Comparison of ENCODE assay signal across 1 cellular context in the genomic region with DNA sequence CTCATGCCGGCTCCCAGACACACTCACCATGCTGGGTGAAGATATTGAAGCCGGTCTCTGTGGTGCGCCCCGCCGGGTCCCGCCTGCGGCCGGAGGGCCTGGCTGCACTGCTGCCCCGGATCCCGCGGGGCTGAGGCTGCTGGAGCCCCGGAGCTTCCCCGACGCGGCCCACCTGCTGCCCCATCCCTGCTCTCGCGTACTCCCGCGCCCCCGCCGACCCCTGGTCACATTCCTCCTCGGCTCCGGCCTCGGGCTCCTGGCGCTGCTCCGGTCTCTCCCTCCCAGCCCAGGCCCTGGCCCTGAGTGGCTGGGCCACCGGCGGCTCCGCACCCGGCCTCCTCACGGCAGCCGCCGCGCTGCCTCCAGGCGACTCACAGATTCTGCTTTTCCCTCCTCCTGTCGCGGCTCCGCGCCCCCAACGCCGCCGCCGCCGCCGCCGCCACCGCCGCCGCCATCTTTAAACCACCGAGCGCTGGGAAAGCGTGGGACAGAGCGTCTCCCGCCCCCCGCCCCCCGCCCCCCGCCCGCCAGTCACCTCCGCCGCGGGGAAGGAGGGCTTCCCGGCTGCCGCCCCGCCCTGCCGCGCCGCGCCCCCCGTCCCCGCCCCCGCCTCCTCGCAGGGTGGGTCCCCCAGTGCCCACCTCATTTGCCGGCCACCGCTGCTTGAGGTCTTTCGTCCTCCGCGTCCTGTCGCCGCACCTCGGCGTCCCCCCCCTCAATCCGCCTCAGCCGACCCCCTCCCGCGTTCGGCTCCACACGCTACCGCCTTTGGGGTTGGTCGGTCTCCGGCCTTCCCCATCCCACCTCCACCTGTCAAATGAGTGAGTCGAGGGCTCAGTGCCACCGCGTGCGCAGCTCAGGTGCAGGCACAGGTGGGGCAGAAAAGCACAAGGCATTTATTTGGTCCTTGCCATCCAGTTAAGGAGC.
A peak's percentile ranks its signal among the peaks of the same experiment; 100 is the strongest.
TF ChIP-seq lines count a peak whose summit lies in the region.

A gene (minus strand): TSS at position 464 of the 927 bp plus-strand sequence. CDS start 280 bp downstream, at position 184.

TF ChIP-seq in K562, 482 proteins besides CTCF, POLR2A, EP300 and RAD21 (continued from another document and continues in another):
- TF ChIP-seq THRAP3 (IDR thresholded peaks at IDR 0.05; ENCODE audit: borderline replicate concordance), result no peak
- TF ChIP-seq ELF1 (tag; IDR thresholded peaks at IDR 0.05), result no peak
- TF ChIP-seq MTA1 (IDR thresholded peaks at IDR 0.05; ENCODE audit: borderline replicate concordance), result 0 out of 2 replicates have a peak, but pooled peaks have one; percentile 38
- TF ChIP-seq SMARCE1 (IDR thresholded peaks at IDR 0.05), result no peak
- peak; percentile 41 for TF ChIP-seq PHF20 (IDR thresholded peaks at IDR 0.05; ENCODE audit: partially characterized antibody)
- no peak for TF ChIP-seq MCM3 (IDR thresholded peaks at IDR 0.05)
- no peak for TF ChIP-seq SOX6 (IDR thresholded peaks at IDR 0.05)
- TF ChIP-seq YY1 (IDR thresholded peaks at IDR 0.05; ENCODE audit: borderline replicate concordance in 1 of 3, control insufficient read depth in 1 of 3, extremely low read depth in 1 of 3, insufficient read depth in 3 of 3, insufficient read length in 1 of 3, insufficient replicate concordance in 2 of 3, low read depth in 1 of 3, low read length in 2 of 3), result peak in 2 of 3 experiments; percentile 80 to 85
- TF ChIP-seq MCM5 (IDR thresholded peaks at IDR 0.05; ENCODE audit: low read depth), result no peak
- TF ChIP-seq SRSF9 (IDR thresholded peaks at IDR 0.05; ENCODE audit: borderline replicate concordance, low read depth, low read length), result no peak
- no peak for TF ChIP-seq ZNF507 (tag; conservative IDR thresholded peaks at IDR 0.05)
- TF ChIP-seq KDM2B (CRISPR knock-in tag; IDR thresholded peaks at IDR 0.05), result no peak
- TF ChIP-seq HDAC1 (IDR thresholded peaks at IDR 0.05), result peak in 1 of 2 experiments; percentile 17; a peak in 2 of 4 replicates
- TF ChIP-seq FOXK2 (conservative IDR thresholded peaks at IDR 0.05 in 1 of 2, IDR thresholded peaks at IDR 0.05 in 1 of 2; ENCODE audit: low read depth in 2 of 2), result no peak
- no peak; the same call in 1 of the 2 replicates for TF ChIP-seq MBD2 (IDR thresholded peaks at IDR 0.05; ENCODE audit: borderline replicate concordance, low read depth)
- no peak for TF ChIP-seq CREB1 (IDR thresholded peaks at IDR 0.05)
- TF ChIP-seq CREB1 (CRISPR knock-in tag; IDR thresholded peaks at IDR 0.05), result no peak
- TF ChIP-seq, protein P1, sequence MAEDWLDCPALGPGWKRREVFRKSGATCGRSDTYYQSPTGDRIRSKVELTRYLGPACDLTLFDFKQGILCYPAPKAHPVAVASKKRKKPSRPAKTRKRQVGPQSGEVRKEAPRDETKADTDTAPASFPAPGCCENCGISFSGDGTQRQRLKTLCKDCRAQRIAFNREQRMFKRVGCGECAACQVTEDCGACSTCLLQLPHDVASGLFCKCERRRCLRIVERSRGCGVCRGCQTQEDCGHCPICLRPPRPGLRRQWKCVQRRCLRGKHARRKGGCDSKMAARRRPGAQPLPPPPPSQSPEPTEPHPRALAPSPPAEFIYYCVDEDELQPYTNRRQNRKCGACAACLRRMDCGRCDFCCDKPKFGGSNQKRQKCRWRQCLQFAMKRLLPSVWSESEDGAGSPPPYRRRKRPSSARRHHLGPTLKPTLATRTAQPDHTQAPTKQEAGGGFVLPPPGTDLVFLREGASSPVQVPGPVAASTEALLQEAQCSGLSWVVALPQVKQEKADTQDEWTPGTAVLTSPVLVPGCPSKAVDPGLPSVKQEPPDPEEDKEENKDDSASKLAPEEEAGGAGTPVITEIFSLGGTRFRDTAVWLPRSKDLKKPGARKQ (CRISPR knock-in tag; IDR thresholded peaks at IDR 0.05), result no peak
- TF ChIP-seq, protein P2, sequence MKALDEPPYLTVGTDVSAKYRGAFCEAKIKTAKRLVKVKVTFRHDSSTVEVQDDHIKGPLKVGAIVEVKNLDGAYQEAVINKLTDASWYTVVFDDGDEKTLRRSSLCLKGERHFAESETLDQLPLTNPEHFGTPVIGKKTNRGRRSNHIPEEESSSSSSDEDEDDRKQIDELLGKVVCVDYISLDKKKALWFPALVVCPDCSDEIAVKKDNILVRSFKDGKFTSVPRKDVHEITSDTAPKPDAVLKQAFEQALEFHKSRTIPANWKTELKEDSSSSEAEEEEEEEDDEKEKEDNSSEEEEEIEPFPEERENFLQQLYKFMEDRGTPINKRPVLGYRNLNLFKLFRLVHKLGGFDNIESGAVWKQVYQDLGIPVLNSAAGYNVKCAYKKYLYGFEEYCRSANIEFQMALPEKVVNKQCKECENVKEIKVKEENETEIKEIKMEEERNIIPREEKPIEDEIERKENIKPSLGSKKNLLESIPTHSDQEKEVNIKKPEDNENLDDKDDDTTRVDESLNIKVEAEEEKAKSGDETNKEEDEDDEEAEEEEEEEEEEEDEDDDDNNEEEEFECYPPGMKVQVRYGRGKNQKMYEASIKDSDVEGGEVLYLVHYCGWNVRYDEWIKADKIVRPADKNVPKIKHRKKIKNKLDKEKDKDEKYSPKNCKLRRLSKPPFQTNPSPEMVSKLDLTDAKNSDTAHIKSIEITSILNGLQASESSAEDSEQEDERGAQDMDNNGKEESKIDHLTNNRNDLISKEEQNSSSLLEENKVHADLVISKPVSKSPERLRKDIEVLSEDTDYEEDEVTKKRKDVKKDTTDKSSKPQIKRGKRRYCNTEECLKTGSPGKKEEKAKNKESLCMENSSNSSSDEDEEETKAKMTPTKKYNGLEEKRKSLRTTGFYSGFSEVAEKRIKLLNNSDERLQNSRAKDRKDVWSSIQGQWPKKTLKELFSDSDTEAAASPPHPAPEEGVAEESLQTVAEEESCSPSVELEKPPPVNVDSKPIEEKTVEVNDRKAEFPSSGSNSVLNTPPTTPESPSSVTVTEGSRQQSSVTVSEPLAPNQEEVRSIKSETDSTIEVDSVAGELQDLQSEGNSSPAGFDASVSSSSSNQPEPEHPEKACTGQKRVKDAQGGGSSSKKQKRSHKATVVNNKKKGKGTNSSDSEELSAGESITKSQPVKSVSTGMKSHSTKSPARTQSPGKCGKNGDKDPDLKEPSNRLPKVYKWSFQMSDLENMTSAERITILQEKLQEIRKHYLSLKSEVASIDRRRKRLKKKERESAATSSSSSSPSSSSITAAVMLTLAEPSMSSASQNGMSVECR (CRISPR knock-in tag; IDR thresholded peaks at IDR 0.05), result peak; percentile 67
- no peak for TF ChIP-seq BCOR (IDR thresholded peaks at IDR 0.05)
- no peak for TF ChIP-seq TFAM (CRISPR knock-in tag; conservative IDR thresholded peaks at IDR 0.05)
- peak; percentile 42; the same call in 1 of the 2 replicates for TF ChIP-seq GATAD2A (IDR thresholded peaks at IDR 0.05)
- TF ChIP-seq TAF15 (IDR thresholded peaks at IDR 0.05; ENCODE audit: low read depth, low read length), result no peak
- no peak for TF ChIP-seq ZNF668 (CRISPR knock-in tag; IDR thresholded peaks at IDR 0.05)
- no peak for TF ChIP-seq TSC22D4 (tag; IDR thresholded peaks at IDR 0.05)
- TF ChIP-seq ZNF75A (CRISPR knock-in tag; IDR thresholded peaks at IDR 0.05), result no peak
- TF ChIP-seq, protein P3, sequence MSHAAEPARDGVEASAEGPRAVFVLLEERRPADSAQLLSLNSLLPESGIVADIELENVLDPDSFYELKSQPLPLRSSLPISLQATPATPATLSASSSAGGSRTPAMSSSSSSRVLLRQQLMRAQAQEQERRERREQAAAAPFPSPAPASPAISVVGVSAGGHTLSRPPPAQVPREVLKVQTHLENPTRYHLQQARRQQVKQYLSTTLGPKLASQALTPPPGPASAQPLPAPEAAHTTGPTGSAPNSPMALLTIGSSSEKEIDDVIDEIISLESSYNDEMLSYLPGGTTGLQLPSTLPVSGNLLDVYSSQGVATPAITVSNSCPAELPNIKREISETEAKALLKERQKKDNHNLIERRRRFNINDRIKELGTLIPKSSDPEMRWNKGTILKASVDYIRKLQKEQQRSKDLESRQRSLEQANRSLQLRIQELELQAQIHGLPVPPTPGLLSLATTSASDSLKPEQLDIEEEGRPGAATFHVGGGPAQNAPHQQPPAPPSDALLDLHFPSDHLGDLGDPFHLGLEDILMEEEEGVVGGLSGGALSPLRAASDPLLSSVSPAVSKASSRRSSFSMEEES (CRISPR knock-in tag; IDR thresholded peaks at IDR 0.05), result no peak
- no peak for TF ChIP-seq TARDBP (IDR thresholded peaks at IDR 0.05)
- TF ChIP-seq, protein P4, sequence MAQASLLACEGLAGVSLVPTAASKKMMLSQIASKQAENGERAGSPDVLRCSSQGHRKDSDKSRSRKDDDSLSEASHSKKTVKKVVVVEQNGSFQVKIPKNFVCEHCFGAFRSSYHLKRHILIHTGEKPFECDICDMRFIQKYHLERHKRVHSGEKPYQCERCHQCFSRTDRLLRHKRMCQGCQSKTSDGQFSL (CRISPR knock-in tag; IDR thresholded peaks at IDR 0.05), result peak; percentile 79
- TF ChIP-seq, protein P4 (tag; IDR thresholded peaks at IDR 0.05), result peak in 1 of 2 experiments; percentile 52; a peak in 2 of 4 replicates
- TF ChIP-seq, protein P5, sequence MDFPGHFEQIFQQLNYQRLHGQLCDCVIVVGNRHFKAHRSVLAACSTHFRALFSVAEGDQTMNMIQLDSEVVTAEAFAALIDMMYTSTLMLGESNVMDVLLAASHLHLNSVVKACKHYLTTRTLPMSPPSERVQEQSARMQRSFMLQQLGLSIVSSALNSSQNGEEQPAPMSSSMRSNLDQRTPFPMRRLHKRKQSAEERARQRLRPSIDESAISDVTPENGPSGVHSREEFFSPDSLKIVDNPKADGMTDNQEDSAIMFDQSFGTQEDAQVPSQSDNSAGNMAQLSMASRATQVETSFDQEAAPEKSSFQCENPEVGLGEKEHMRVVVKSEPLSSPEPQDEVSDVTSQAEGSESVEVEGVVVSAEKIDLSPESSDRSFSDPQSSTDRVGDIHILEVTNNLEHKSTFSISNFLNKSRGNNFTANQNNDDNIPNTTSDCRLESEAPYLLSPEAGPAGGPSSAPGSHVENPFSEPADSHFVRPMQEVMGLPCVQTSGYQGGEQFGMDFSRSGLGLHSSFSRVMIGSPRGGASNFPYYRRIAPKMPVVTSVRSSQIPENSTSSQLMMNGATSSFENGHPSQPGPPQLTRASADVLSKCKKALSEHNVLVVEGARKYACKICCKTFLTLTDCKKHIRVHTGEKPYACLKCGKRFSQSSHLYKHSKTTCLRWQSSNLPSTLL (IDR thresholded peaks at IDR 0.05), result no peak
- no peak for TF ChIP-seq STAG1 (CRISPR knock-in tag; IDR thresholded peaks at IDR 0.05; ENCODE audit: borderline replicate concordance)
- TF ChIP-seq, protein P6, sequence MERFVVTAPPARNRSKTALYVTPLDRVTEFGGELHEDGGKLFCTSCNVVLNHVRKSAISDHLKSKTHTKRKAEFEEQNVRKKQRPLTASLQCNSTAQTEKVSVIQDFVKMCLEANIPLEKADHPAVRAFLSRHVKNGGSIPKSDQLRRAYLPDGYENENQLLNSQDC (CRISPR knock-in tag; IDR thresholded peaks at IDR 0.05), result peak; percentile 15; the same call in 1 of the 2 replicates
- TF ChIP-seq MCM7 (IDR thresholded peaks at IDR 0.05), result no peak
